Comparison of ENCODE assay signal across 22 cellular contexts in genomic region chr2:177646791-177647190, GRCh38.
"Had no signal": no experiment of that assay in that cellular context is flagged by ENCODE, and none has a peak within 500 bp of the region (broad histone marks: within the 10 kb centered on the region; RNA-seq: fewer than 3 reads in every experiment).

No MANE protein-coding gene starts in this region.

- H3K27ac ChIP-seq: left ventricle myocardium inferior, ovary, right atrium auricular region, right lobe of liver, transverse colon, upper lobe of left lung, vagina had no signal

- H3K9me3 ChIP-seq: left ventricle myocardium inferior, ovary, right atrium auricular region, right lobe of liver, transverse colon, upper lobe of left lung, vagina had no signal

- H3K27me3 ChIP-seq: ovary, right atrium auricular region, right lobe of liver, transverse colon, upper lobe of left lung, vagina had no signal

- H3K36me3 ChIP-seq: left ventricle myocardium inferior, ovary, right atrium auricular region, right lobe of liver, transverse colon, upper lobe of left lung, vagina had no signal

- H3K4me3 ChIP-seq: left ventricle myocardium inferior, lung, ovary, right atrium auricular region, right lobe of liver, smooth muscle cell, transverse colon, upper lobe of left lung, vagina had no signal

- DNase-seq: islet precursor cell; left ventricle myocardium inferior; mesendoderm; naive B cell; natural killer cell; nephron progenitor cell; ovary; right lobe of liver; stimulated activated CD4-positive, alpha-beta T cell treated with anti-CD3 and anti-CD28 coated beads, Interleukin-1b, Interleukin-23, amount 100 ng/mL, for 48 hours; stimulated activated CD4-positive, alpha-beta T cell treated with anti-CD3 and anti-CD28 coated beads, Interleukin-2, amount 100 ng/mL, for 48 hours; stimulated activated CD4-positive, alpha-beta T cell treated with anti-CD3 and anti-CD28 coated beads, Interleukin-4, amount 100 ng/mL, for 4 hours; stimulated activated CD8-positive, alpha-beta memory T cell treated with anti-CD3 and anti-CD28 coated beads, Interleukin-4, amount 100 ng/mL, for 48 hours; stimulated activated naive CD4-positive, alpha-beta T cell treated with Interleukin-2 at 50 U/mL for 16 hours; stimulated activated naive CD8-positive, alpha-beta T cell treated with anti-CD3 and anti-CD28 coated beads, Interleukin-15, amount 100 ng/mL, for 72 hours; substantia nigra; transverse colon; upper lobe of left lung had no signal

- H3K4me2 ChIP-seq: smooth muscle cell had no signal

- H3K4me1 ChIP-seq: left ventricle myocardium inferior, right atrium auricular region, right lobe of liver, transverse colon, vagina had no signal

- ATAC-seq: natural killer cell; right lobe of liver; stimulated activated memory B cell treated with anti-CD40 and anti-IgM and Interleukin-4, amounts not matched to agents 10 μg/mL and 1 μg/mL and 100 μg/mL, for 72 hours; stimulated activated naive CD8-positive, alpha-beta T cell treated with anti-CD3 and anti-CD28 coated beads, Interleukin-15, amount 100 ng/mL, for 72 hours had no signal
